Comparison of ENCODE assay signal across 1 cellular context in genomic region chr12:76030378-76031080, GRCh38.
A peak's percentile ranks its signal among the peaks of the same experiment; 100 is the strongest.
TF ChIP-seq lines count a peak whose summit lies in the region.

No MANE protein-coding gene starts in this region.

TF ChIP-seq in HepG2, 621 proteins besides CTCF, POLR2A, EP300 and RAD21 (continued from another document and continues in another):
- TF ChIP-seq, protein P1, sequence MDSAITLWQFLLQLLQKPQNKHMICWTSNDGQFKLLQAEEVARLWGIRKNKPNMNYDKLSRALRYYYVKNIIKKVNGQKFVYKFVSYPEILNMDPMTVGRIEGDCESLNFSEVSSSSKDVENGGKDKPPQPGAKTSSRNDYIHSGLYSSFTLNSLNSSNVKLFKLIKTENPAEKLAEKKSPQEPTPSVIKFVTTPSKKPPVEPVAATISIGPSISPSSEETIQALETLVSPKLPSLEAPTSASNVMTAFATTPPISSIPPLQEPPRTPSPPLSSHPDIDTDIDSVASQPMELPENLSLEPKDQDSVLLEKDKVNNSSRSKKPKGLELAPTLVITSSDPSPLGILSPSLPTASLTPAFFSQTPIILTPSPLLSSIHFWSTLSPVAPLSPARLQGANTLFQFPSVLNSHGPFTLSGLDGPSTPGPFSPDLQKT (CRISPR knock-in tag; IDR thresholded peaks at IDR 0.05; ENCODE audit: borderline replicate concordance) = no peak
- TF ChIP-seq SSRP1 (CRISPR knock-in tag; IDR thresholded peaks at IDR 0.05) (no peak), SNAI1 (CRISPR knock-in tag; IDR thresholded peaks at IDR 0.05; ENCODE audit: borderline replicate concordance) (no peak), ZNF567 (CRISPR knock-in tag; IDR thresholded peaks at IDR 0.05; ENCODE audit: borderline replicate concordance) (no peak), ZUFSP (CRISPR knock-in tag; IDR thresholded peaks at IDR 0.05; ENCODE audit: borderline replicate concordance) (no peak), ZNF878 (CRISPR knock-in tag; IDR thresholded peaks at IDR 0.05) (no peak), ZNF569 (CRISPR knock-in tag; IDR thresholded peaks at IDR 0.05; ENCODE audit: borderline replicate concordance) (no peak), TEF (CRISPR knock-in tag; IDR thresholded peaks at IDR 0.05) (no peak), MEF2D (CRISPR knock-in tag; IDR thresholded peaks at IDR 0.05) (0 out of 2 replicates have a peak, but pooled peaks have one; percentile 16), KAT8 (CRISPR knock-in tag; IDR thresholded peaks at IDR 0.05) (no peak), ZNF775 (CRISPR knock-in tag; IDR thresholded peaks at IDR 0.05; ENCODE audit: borderline replicate concordance) (no peak), ZNF781 (CRISPR knock-in tag; IDR thresholded peaks at IDR 0.05; ENCODE audit: borderline replicate concordance, not compliant biosample characterization) (no peak), NFE2L1 (CRISPR knock-in tag; IDR thresholded peaks at IDR 0.05; ENCODE audit: borderline replicate concordance) (no peak), NR2F6 (IDR thresholded peaks at IDR 0.05) (no peak), NR2F6 (CRISPR knock-in tag; IDR thresholded peaks at IDR 0.05) (no peak), ZSCAN20 (CRISPR knock-in tag; IDR thresholded peaks at IDR 0.05; ENCODE audit: borderline replicate concordance) (no peak), MIXL1 (CRISPR knock-in tag; IDR thresholded peaks at IDR 0.05) (no peak), MED13 (CRISPR knock-in tag; IDR thresholded peaks at IDR 0.05) (no peak), PHF8 (CRISPR knock-in tag; IDR thresholded peaks at IDR 0.05) (peak; percentile 56), PLSCR1 (CRISPR knock-in tag; IDR thresholded peaks at IDR 0.05; ENCODE audit: borderline replicate concordance) (0 out of 2 replicates have a peak, but pooled peaks have one; percentile 39), ZNF629 (CRISPR knock-in tag; conservative IDR thresholded peaks at IDR 0.05) (no peak), ZBED4 (CRISPR knock-in tag; IDR thresholded peaks at IDR 0.05; ENCODE audit: borderline replicate concordance) (no peak), ZNF281 (CRISPR knock-in tag; IDR thresholded peaks at IDR 0.05; ENCODE audit: borderline replicate concordance) (no peak), MTF1 (CRISPR knock-in tag; IDR thresholded peaks at IDR 0.05) (no peak), AKAP8 (CRISPR knock-in tag; IDR thresholded peaks at IDR 0.05) (no peak), CENPT (CRISPR knock-in tag; IDR thresholded peaks at IDR 0.05; ENCODE audit: low read depth) (0 out of 2 replicates have a peak, but pooled peaks have one; percentile 15), CHD4 (IDR thresholded peaks at IDR 0.05; ENCODE audit: borderline replicate concordance, low read length) (no peak), ZNF770 (CRISPR knock-in tag; IDR thresholded peaks at IDR 0.05) (no peak), RBM39 (IDR thresholded peaks at IDR 0.05; ENCODE audit: low read depth, low read length, poor library complexity, severe bottlenecking) (no peak), ZNF292 (CRISPR knock-in tag; IDR thresholded peaks at IDR 0.05; ENCODE audit: borderline replicate concordance, low read depth) (no peak), ZNF589 (CRISPR knock-in tag; conservative IDR thresholded peaks at IDR 0.05) (0 out of 2 replicates have a peak, but pooled peaks have one; percentile 42), ZSCAN30 (CRISPR knock-in tag; IDR thresholded peaks at IDR 0.05) (no peak), ZNF597 (CRISPR knock-in tag; IDR thresholded peaks at IDR 0.05) (no peak)
- TF ChIP-seq, protein P2, sequence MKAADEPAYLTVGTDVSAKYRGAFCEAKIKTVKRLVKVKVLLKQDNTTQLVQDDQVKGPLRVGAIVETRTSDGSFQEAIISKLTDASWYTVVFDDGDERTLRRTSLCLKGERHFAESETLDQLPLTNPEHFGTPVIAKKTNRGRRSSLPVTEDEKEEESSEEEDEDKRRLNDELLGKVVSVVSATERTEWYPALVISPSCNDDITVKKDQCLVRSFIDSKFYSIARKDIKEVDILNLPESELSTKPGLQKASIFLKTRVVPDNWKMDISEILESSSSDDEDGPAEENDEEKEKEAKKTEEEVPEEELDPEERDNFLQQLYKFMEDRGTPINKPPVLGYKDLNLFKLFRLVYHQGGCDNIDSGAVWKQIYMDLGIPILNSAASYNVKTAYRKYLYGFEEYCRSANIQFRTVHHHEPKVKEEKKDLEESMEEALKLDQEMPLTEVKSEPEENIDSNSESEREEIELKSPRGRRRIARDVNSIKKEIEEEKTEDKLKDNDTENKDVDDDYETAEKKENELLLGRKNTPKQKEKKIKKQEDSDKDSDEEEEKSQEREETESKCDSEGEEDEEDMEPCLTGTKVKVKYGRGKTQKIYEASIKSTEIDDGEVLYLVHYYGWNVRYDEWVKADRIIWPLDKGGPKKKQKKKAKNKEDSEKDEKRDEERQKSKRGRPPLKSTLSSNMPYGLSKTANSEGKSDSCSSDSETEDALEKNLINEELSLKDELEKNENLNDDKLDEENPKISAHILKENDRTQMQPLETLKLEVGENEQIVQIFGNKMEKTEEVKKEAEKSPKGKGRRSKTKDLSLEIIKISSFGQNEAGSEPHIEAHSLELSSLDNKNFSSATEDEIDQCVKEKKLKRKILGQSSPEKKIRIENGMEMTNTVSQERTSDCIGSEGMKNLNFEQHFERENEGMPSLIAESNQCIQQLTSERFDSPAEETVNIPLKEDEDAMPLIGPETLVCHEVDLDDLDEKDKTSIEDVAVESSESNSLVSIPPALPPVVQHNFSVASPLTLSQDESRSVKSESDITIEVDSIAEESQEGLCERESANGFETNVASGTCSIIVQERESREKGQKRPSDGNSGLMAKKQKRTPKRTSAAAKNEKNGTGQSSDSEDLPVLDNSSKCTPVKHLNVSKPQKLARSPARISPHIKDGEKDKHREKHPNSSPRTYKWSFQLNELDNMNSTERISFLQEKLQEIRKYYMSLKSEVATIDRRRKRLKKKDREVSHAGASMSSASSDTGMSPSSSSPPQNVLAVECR (CRISPR knock-in tag; IDR thresholded peaks at IDR 0.05; ENCODE audit: borderline replicate concordance) = no peak
- TF ChIP-seq, protein P3, sequence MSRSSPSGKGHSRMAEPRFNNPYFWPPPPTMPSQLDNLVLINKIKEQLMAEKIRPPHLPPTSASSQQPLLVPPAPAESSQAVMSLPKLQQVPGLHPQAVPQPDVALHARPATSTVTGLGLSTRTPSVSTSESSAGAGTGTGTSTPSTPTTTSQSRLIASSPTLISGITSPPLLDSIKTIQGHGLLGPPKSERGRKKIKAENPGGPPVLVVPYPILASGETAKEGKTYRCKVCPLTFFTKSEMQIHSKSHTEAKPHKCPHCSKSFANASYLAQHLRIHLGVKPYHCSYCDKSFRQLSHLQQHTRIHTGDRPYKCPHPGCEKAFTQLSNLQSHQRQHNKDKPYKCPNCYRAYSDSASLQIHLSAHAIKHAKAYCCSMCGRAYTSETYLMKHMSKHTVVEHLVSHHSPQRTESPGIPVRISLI (CRISPR knock-in tag; IDR thresholded peaks at IDR 0.05; ENCODE audit: borderline replicate concordance) = no peak
- TF ChIP-seq, protein P4, sequence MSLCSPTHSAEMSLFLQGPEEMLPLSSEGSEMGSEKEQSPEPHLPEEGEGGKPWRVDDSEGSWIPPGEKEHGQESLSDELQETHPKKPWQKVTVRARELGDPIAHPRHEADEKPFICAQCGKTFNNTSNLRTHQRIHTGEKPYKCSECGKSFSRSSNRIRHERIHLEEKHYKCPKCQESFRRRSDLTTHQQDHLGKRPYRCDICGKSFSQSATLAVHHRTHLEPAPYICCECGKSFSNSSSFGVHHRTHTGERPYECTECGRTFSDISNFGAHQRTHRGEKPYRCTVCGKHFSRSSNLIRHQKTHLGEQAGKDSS (CRISPR knock-in tag; IDR thresholded peaks at IDR 0.05; ENCODE audit: borderline replicate concordance, low read depth) = peak; percentile 8; the same call in 1 of the 2 replicates
